8 cellular contexts compared by ENCODE assay signal in genomic region chr4:147616849-147617172, GRCh38. TPM values are rescaled to one million over a fixed set of nuclear protein-coding genes. Genes with fewer than 3 reads are reported as not detected.
A peak's percentile ranks its signal among the peaks of the same experiment; 100 is the strongest.
DNase-seq lines count a peak whose midpoint lies in the region; ATAC-seq and TF ChIP-seq lines count a peak whose summit lies in the region.

No MANE protein-coding gene starts in this region.

- ATAC-seq in HG03196 (IDR thresholded peaks at IDR 0.05; ENCODE audit: unreplicated experiment) (peak; percentile 16), body of pancreas (no peak)

- no peak for DNase-seq in activated CD4-positive, alpha-beta T cell treated with anti-CD3 and anti-CD28 coated beads, Interleukin-2, amount 10 ng/mL, durations not matched to agents 24 days and 14 days
- DNase-seq in activated CD4-positive, alpha-beta T cell treated with anti-CD3 and anti-CD28 coated beads, Interleukin-2, amount 50 U/mL, for 4 hours, result no peak
- DNase-seq in body of pancreas, result no peak
- DNase-seq in NCI-H1417 (lab: John Stamatoyannopoulos, UW), result no peak
- DNase-seq in GM20000 (ENCODE audit: low spot score), result no peak
- no peak for DNase-seq in NCI-H2029 (lab: John Stamatoyannopoulos, UW)

- no peak for TF ChIP-seq CTCF in body of pancreas (IDR thresholded peaks at IDR 0.05)
- no peak for TF ChIP-seq CTCF in GM20000 (IDR thresholded peaks at IDR 0.05; ENCODE audit: extremely low read depth, missing control alignments)

- no peaks in the 10 kb centered on the region for H3K36me3 ChIP-seq in body of pancreas (replicated peaks in 1 of 2; ENCODE audit: insufficient read depth in 1 of 2, low read depth in 2 of 2)
- H3K36me3 ChIP-seq in mucosa of rectum (ENCODE audit: control insufficient read depth in 2 of 2, insufficient read depth in 2 of 2, low read length in 2 of 2), result peaks cover 0 to 5% of the 10 kb centered on the region in 2 donors

- no peaks in the 10 kb centered on the region for H3K9me3 Mint-ChIP-seq in activated CD4-positive, alpha-beta T cell treated with anti-CD3 and anti-CD28 coated beads, Interleukin-2, amount 10 ng/mL, durations not matched to agents 24 days and 14 days

- H3K4me1 ChIP-seq in body of pancreas, result peaks cover 31% of the 10 kb centered on the region
- H3K4me1 ChIP-seq in mucosa of rectum (ENCODE audit: control insufficient read depth in 2 of 2, insufficient read depth in 2 of 2, low read length in 2 of 2), result peaks cover 0 to 4% of the 10 kb centered on the region in 2 donors

- WGBS in body of pancreas, 2 donors, result 28 to 29% methylated on average over 6 of the region's 6 CpGs

- H3K27me3 ChIP-seq in body of pancreas, result no peaks in the 10 kb centered on the region
- H3K27me3 ChIP-seq in mucosa of rectum (ENCODE audit: control insufficient read depth in 2 of 2, insufficient read depth in 2 of 2, low read length in 2 of 2), result peaks cover 0 to 2% of the 10 kb centered on the region in 2 donors

- peaks cover 21% of the 10 kb centered on the region for H3K27me3 Mint-ChIP-seq in activated CD4-positive, alpha-beta T cell treated with anti-CD3 and anti-CD28 coated beads, Interleukin-2, amount 10 ng/mL, durations not matched to agents 24 days and 14 days

- H3K36me3 Mint-ChIP-seq in activated CD4-positive, alpha-beta T cell treated with anti-CD3 and anti-CD28 coated beads, Interleukin-2, amount 10 ng/mL, durations not matched to agents 24 days and 14 days (ENCODE audit: low read depth), result peaks cover 17% of the 10 kb centered on the region

- intact Hi-C loops in activated CD4-positive, alpha-beta T cell treated with anti-CD3 and anti-CD28 coated beads, Interleukin-2, amount 10 ng/mL, durations not matched to agents 24 days and 14 days (cut with micrococcal nuclease), result loop anchor here (1.0 to 5.0 kb wide), 6 partner anchors 22 to 825 kb away; partner anchors contain the start of genes ARHGAP10, NR3C2 and PRMT9
- intact Hi-C loops in body of pancreas (cut with DNase I), result no loop called here

- peak overlapping the region; percentile 9 to 81 for H3K9ac ChIP-seq in mucosa of rectum (ENCODE audit: low read depth in 1 of 2, low read length in 2 of 2)

- H3K4me3 ChIP-seq in body of pancreas, result peak overlapping the region; percentile 19 to 55
- peak overlapping the region; percentile 91 to 98 for H3K4me3 ChIP-seq in mucosa of rectum (ENCODE audit: low read length in 2 of 2)

- peak overlapping the region; percentile 99 for H3K4me3 Mint-ChIP-seq in activated CD4-positive, alpha-beta T cell treated with anti-CD3 and anti-CD28 coated beads, Interleukin-2, amount 10 ng/mL, durations not matched to agents 24 days and 14 days

- H3K4me1 Mint-ChIP-seq in activated CD4-positive, alpha-beta T cell treated with anti-CD3 and anti-CD28 coated beads, Interleukin-2, amount 10 ng/mL, durations not matched to agents 24 days and 14 days, result peaks cover 21% of the 10 kb centered on the region

- H3K27ac ChIP-seq in body of pancreas, result peak overlapping the region in 3 of 4 donors; percentile 84 to 95 (median 93)
- peak overlapping the region in 1 of 2 donors; percentile 91 for H3K27ac ChIP-seq in mucosa of rectum (ENCODE audit: low read depth in 2 of 2, low read length in 2 of 2)

- H3K9me3 ChIP-seq in body of pancreas (no peaks in the 10 kb centered on the region), mucosa of rectum (ENCODE audit: control insufficient read depth in 2 of 2, low read length in 2 of 2) (no peaks in the 10 kb centered on the region)

- no peak for TF ChIP-seq POLR2A in body of pancreas (IDR thresholded peaks at IDR 0.05)

- H3K27ac Mint-ChIP-seq in activated CD4-positive, alpha-beta T cell treated with anti-CD3 and anti-CD28 coated beads, Interleukin-2, amount 10 ng/mL, durations not matched to agents 24 days and 14 days, result peak overlapping the region; percentile 94

RNA-seq across cellular contexts. Expression of gene TMEM184C, which starts 0.4 kb away (rescaled TPM):
- 18.3 and 19.7 TPM in 2 replicates for total RNA-seq in activated CD4-positive, alpha-beta T cell treated with anti-CD3 and anti-CD28 coated beads, Interleukin-2, amount 10 ng/mL, durations not matched to agents 24 days and 14 days
- total RNA-seq in body of pancreas, result 10 to 100 TPM; 15.8 to 20.8 TPM
